Comparison of ENCODE assay signal across 33 cellular contexts in the genomic region with DNA sequence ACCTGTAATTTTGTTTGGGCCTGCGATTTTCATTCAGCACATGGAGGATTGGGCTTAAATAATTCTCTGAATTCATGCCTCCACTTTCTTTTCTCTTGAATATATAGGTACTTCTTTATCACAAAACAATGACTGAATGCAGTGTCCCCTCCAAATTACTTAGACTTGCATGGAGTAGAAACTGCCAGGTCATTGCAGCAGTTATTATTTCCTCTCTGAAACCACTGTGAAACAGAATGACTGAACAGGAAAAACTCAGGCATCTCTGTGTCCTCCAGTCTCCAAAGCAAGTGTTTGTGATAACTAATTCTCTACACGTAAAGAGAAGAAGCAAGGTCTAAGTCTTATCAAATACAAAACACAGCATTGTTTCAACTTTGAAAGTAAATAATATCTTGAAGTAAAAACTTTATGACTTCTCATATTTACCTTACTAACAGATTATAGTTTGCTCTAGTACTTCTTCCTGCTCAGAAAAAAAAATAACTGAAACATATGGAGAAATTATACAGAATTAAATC.
DNase-seq lines count a peak whose midpoint lies in the region; ATAC-seq and TF ChIP-seq lines count a peak whose summit lies in the region.
"Had no signal": no experiment of that assay in that cellular context is flagged by ENCODE, and none has a peak within 500 bp of the region (broad histone marks: within the 10 kb centered on the region; RNA-seq: fewer than 3 reads in every experiment).

No MANE protein-coding gene starts in this region.

- H3K9me3 ChIP-seq in breast epithelium, result no peaks in the 10 kb centered on the region
- H3K9me3 ChIP-seq in ovary, result no peaks in the 10 kb centered on the region
- H3K9me3 ChIP-seq: ascending aorta; BLaER1 treated with 17β-estradiol and CSF1 and Interleukin-3, amounts not matched to agents 10 nM and 100 nM; Caco-2; heart right ventricle; left lung; right atrium auricular region had no signal

- in situ Hi-C loops in KBM-7 (cut with MboI; ENCODE audit: low pct_unique_long_range_greater_than_20kb, low sequenced_read_pairs), result no loop called here

- no TSS peak for BruUV-seq in Calu3 (replicated peaks; lab: Mats Ljungman, UMichigan)

- H3K36me3 Mint-ChIP-seq in Calu3 (ENCODE audit: insufficient read depth, unreplicated experiment), result peaks cover 8% of the 10 kb centered on the region
- H3K36me3 Mint-ChIP-seq: activated naive CD8-positive, alpha-beta T cell; natural killer cell had no signal

- H3K27me3 Mint-ChIP-seq in Calu3 (ENCODE audit: unreplicated experiment), result no peaks in the 10 kb centered on the region
- H3K27me3 Mint-ChIP-seq: activated naive CD8-positive, alpha-beta T cell had no signal

- no peak overlapping the region for H3K27ac Mint-ChIP-seq in Calu3 (ENCODE audit: unreplicated experiment)
- H3K27ac Mint-ChIP-seq: activated CD4-positive, alpha-beta memory T cell treated with anti-CD3 and anti-CD28 coated beads, Interleukin-2, amount 10 ng/mL, durations not matched to agents 7 days and 5 days; activated naive CD8-positive, alpha-beta T cell; activated T-helper 2 cell treated with anti-CD3 and anti-CD28 coated beads, Interferon-gamma antibody, Interleukin-2, Interleukin-4, amounts not matched to agents 10 μg/mL and 5 μg/mL and 100 μg/mL, durations not matched to agents 14 hours and 24 hours and 36 hours; natural killer cell had no signal

- H3K36me3 ChIP-seq in breast epithelium, result no peaks in the 10 kb centered on the region
- H3K36me3 ChIP-seq in ovary, result no peaks in the 10 kb centered on the region
- H3K36me3 ChIP-seq: ascending aorta; BLaER1 treated with 17β-estradiol and CSF1 and Interleukin-3, amounts not matched to agents 10 nM and 100 nM; heart right ventricle; left lung; right atrium auricular region had no signal

- peak; percentile 35 for DNase-seq in KBM-7
- DNase-seq in OCI-M1 (lab: John Stamatoyannopoulos, UW), result peak; percentile 63
- DNase-seq in left colon, result no peak
- DNase-seq in breast epithelium (ENCODE audit: low spot score in 2 of 2), result no peak
- DNase-seq in ovary, result no peak
- DNase-seq in Calu3, result no peak
- no peak for DNase-seq in NCI-H1694 treated with DMSO at 0.1 percent for 48 hours (lab: John Stamatoyannopoulos, UW)
- DNase-seq: activated CD4-positive, alpha-beta memory T cell treated with anti-CD3 and anti-CD28 coated beads, Interleukin-2, amount 10 ng/mL, durations not matched to agents 7 days and 5 days; activated CD4-positive, CD25-positive, alpha-beta regulatory T cell treated with anti-CD3 and anti-CD28 coated beads, Interleukin-2, amount 50 U/mL, for 72 hours; Caco-2; central memory CD4-positive, alpha-beta T cell; DMS79 treated with DMSO at 0.1 percent for 48 hours; dorsolateral prefrontal cortex; HCEC 1CT; heart right ventricle; left lung; natural killer cell; NCI-H1092 treated with DMSO at 0.1 percent for 48 hours; NCI-H2081; NCI-H345; NCI-H748 treated with DMSO at 0.1 percent for 48 hours; SHP77 treated with DMSO at 0.1 percent for 48 hours; stimulated activated CD4-positive, alpha-beta T cell treated with anti-CD3 and anti-CD28 coated beads, Interleukin-4, amount 100 ng/mL, for 4 hours; stimulated activated naive CD4-positive, alpha-beta T cell treated with Interleukin-2 at 50 U/mL for 16 hours had no signal

- no peak for TF ChIP-seq EP300 in ovary (IDR thresholded peaks at IDR 0.05)

- no peak for TF ChIP-seq POLR2A in breast epithelium (IDR thresholded peaks at IDR 0.05)
- TF ChIP-seq POLR2A in ovary (IDR thresholded peaks at IDR 0.05), result no peak

- no peak for TF ChIP-seq CTCF in breast epithelium (IDR thresholded peaks at IDR 0.05)
- TF ChIP-seq CTCF in ovary (IDR thresholded peaks at IDR 0.05), result no peak
- TF ChIP-seq CTCF in Calu3 (IDR thresholded peaks at IDR 0.05; ENCODE audit: unreplicated experiment), result no peak

- H3K27me3 ChIP-seq in breast epithelium, result peaks cover 0 to 45% of the 10 kb centered on the region in 2 donors
- no peaks in the 10 kb centered on the region for H3K27me3 ChIP-seq in ovary
- H3K27me3 ChIP-seq: ascending aorta, left lung, right atrium auricular region had no signal

- no peaks in the 10 kb centered on the region for H3K9me3 Mint-ChIP-seq in Calu3 (ENCODE audit: low read depth, unreplicated experiment)
- H3K9me3 Mint-ChIP-seq: activated CD4-positive, alpha-beta memory T cell treated with anti-CD3 and anti-CD28 coated beads, Interleukin-2, amount 10 ng/mL, durations not matched to agents 7 days and 5 days; activated T-helper 2 cell treated with anti-CD3 and anti-CD28 coated beads, Interferon-gamma antibody, Interleukin-2, Interleukin-4, amounts not matched to agents 10 μg/mL and 5 μg/mL and 100 μg/mL, durations not matched to agents 14 hours and 24 hours and 36 hours; natural killer cell had no signal

- ATAC-seq in GM18499 (IDR thresholded peaks at IDR 0.05; ENCODE audit: insufficient read depth, unreplicated experiment), result peak; percentile 63
- peak; percentile 69 for ATAC-seq in left colon
- ATAC-seq: GM12878, heart right ventricle, K562, left lung, natural killer cell had no signal

- CTCF ChIA-PET in Calu3 (lab: Charles Lee), result no interaction called here

- 40 to 48% (median 47%) methylated on average over 2 of the region's 2 CpGs for WGBS in ovary, 3 donors

- no peak overlapping the region for H3K4me3 Mint-ChIP-seq in Calu3 (ENCODE audit: low read depth, unreplicated experiment)
- H3K4me3 Mint-ChIP-seq: activated CD4-positive, alpha-beta memory T cell treated with anti-CD3 and anti-CD28 coated beads, Interleukin-2, amount 10 ng/mL, durations not matched to agents 7 days and 5 days; activated naive CD8-positive, alpha-beta T cell; natural killer cell had no signal

- H3K4me1 ChIP-seq in breast epithelium (no peaks in the 10 kb centered on the region), ovary (ENCODE audit: insufficient read depth) (no peaks in the 10 kb centered on the region)
- H3K4me1 ChIP-seq: ascending aorta, heart right ventricle, left lung, parathyroid adenoma, right atrium auricular region had no signal

- intact Hi-C loops in left colon (cut with DNase I, micrococcal nuclease) (no loop called here), breast epithelium (cut with DNase I; ENCODE audit: low total_unique reads) (no loop called here), ovary (cut with DNase I) (loop anchor here in 1 of 4 donors (10.0 kb wide), 1 partner anchor 1565 kb away; no protein-coding TSS in a partner anchor), Calu3 (cut with micrococcal nuclease; ENCODE audit: unreplicated experiment) (no loop called here)

- peaks cover 13% of the 10 kb centered on the region for H3K4me1 Mint-ChIP-seq in Calu3 (ENCODE audit: low read depth, unreplicated experiment)
- H3K4me1 Mint-ChIP-seq: natural killer cell had no signal

- no peak overlapping the region for H3K4me3 ChIP-seq in breast epithelium
- no peak overlapping the region for H3K4me3 ChIP-seq in ovary
- H3K4me3 ChIP-seq: ascending aorta; BLaER1 treated with 17β-estradiol and CSF1 and Interleukin-3, amounts not matched to agents 10 nM and 100 nM; dorsolateral prefrontal cortex; GM12878; heart right ventricle; K562; left lung; right atrium auricular region had no signal

- no peak overlapping the region for H3K27ac ChIP-seq in breast epithelium
- H3K27ac ChIP-seq in ovary, result no peak overlapping the region
- H3K27ac ChIP-seq: ascending aorta; BLaER1 treated with 17β-estradiol and CSF1 and Interleukin-3, amounts not matched to agents 10 nM and 100 nM; dorsolateral prefrontal cortex; heart right ventricle; left lung; parathyroid adenoma; right atrium auricular region had no signal

Comparison
In these comparisons a context has a peak if more than half of its experiments do, and no peak if none do; other contexts are left out.
1. DNase-seq: peak in KBM-7 (single experiment) and OCI-M1 (single experiment); none in left colon (0 of 2), breast epithelium (0 of 2), ovary (0 of 5), Calu3 (single experiment) and NCI-H1694 treated with DMSO at 0.1 percent for 48 hours (single experiment).